Comparison of ENCODE assay signal across 14 cellular contexts in genomic region chr4:6425911-6426310, GRCh38. TPM values are rescaled to one million over a fixed set of nuclear protein-coding genes. Genes with fewer than 3 reads are reported as not detected.
A peak's percentile ranks its signal among the peaks of the same experiment; 100 is the strongest.
DNase-seq lines count a peak whose midpoint lies in the region; TF ChIP-seq lines count a peak whose summit lies in the region.
"Had no signal": no experiment of that assay in that cellular context is flagged by ENCODE, and none has a peak within 500 bp of the region (broad histone marks: within the 10 kb centered on the region; RNA-seq: fewer than 3 reads in every experiment).

No MANE protein-coding gene starts in this region.

- H2BK5ac ChIP-seq in mesenchymal stem cell (ENCODE audit: low read depth, low read length, poor library complexity, severe bottlenecking): no peak overlapping the region

- H3K36me3 ChIP-seq in mesenchymal stem cell (ENCODE audit: control insufficient read depth in 1 of 2, insufficient read depth in 2 of 2, low read depth in 1 of 2, low read length in 2 of 2): no peaks in the 10 kb centered on the region
- H3K36me3 ChIP-seq: HAP-1 had no signal

- no peaks in the 10 kb centered on the region for H3K79me1 ChIP-seq in mesenchymal stem cell (replicated peaks; ENCODE audit: low read length, poor library complexity, severe bottlenecking)

- peak overlapping the region; percentile 32 for H4K91ac ChIP-seq in mesenchymal stem cell (ENCODE audit: low read length)

- H2BK120ac ChIP-seq in mesenchymal stem cell (ENCODE audit: low read depth, low read length): no peak overlapping the region

- H3K18ac ChIP-seq in mesenchymal stem cell (ENCODE audit: low read depth in 1 of 2, low read length in 2 of 2): no peak overlapping the region

- 81% methylated on average over 11 of the region's 11 CpGs for WGBS in mesenchymal stem cell

- no peak overlapping the region for H2BK12ac ChIP-seq in mesenchymal stem cell (ENCODE audit: low read length in 2 of 2)

- H4K8ac ChIP-seq in mesenchymal stem cell (ENCODE audit: low read length): no peak overlapping the region

- no peak overlapping the region for H3K4me3 Mint-ChIP-seq in endothelial cell (ENCODE audit: unreplicated experiment)
- H3K4me3 Mint-ChIP-seq: CD4-positive, alpha-beta memory T cell; HFFc6 had no signal

- no peak overlapping the region for H3K4me3 ChIP-seq in dorsolateral prefrontal cortex
- H3K4me3 ChIP-seq in mesenchymal stem cell (ENCODE audit: insufficient read depth in 1 of 2, low read depth in 1 of 2, low read length in 2 of 2): peak overlapping the region in 1 of 2 experiments; percentile 8
- H3K4me3 ChIP-seq: HAP-1 had no signal

- H3K27ac ChIP-seq in caudate nucleus (ENCODE audit: low read depth, low read length) (peak overlapping the region; percentile 36), dorsolateral prefrontal cortex (peak overlapping the region in 32 of 59 donors; percentile 6 to 76 (median 39)), mesenchymal stem cell (ENCODE audit: low read length, poor library complexity, severe bottlenecking) (no peak overlapping the region)

- no peaks in the 10 kb centered on the region for H3K9me3 Mint-ChIP-seq in endothelial cell (ENCODE audit: unreplicated experiment)
- H3K9me3 Mint-ChIP-seq: HFFc6 had no signal

- no peak overlapping the region for H2AK5ac ChIP-seq in mesenchymal stem cell (ENCODE audit: low read length, severe bottlenecking)

- H3K4me2 ChIP-seq in mesenchymal stem cell (ENCODE audit: low read length, poor library complexity, severe bottlenecking): no peak overlapping the region

- peaks cover 11% of the 10 kb centered on the region for H3K27me3 Mint-ChIP-seq in endothelial cell (ENCODE audit: unreplicated experiment)

- no peak overlapping the region for H2BK15ac ChIP-seq in mesenchymal stem cell (ENCODE audit: low read depth, poor library complexity, severe bottlenecking)

- TF ChIP-seq CTCF in dorsolateral prefrontal cortex (IDR thresholded peaks at IDR 0.05 in 54 of 56, conservative IDR thresholded peaks at IDR 0.05 in 2 of 56; ENCODE audit: low read depth in 1 of 56, partially characterized antibody in 56 of 56) (no peak), endothelial cell (IDR thresholded peaks at IDR 0.05; ENCODE audit: unreplicated experiment) (no peak)

- H3K4ac ChIP-seq in mesenchymal stem cell (ENCODE audit: low read depth in 1 of 2, low read length in 2 of 2): no peak overlapping the region

- no peaks in the 10 kb centered on the region for H3K9me3 ChIP-seq in mesenchymal stem cell (ENCODE audit: control insufficient read depth, low read length)
- H3K9me3 ChIP-seq: HAP-1 had no signal

- H3K27me3 ChIP-seq in dorsolateral prefrontal cortex (no peaks in the 10 kb centered on the region), mesenchymal stem cell (ENCODE audit: control insufficient read depth in 1 of 2, insufficient read depth in 1 of 2, low read length in 2 of 2) (peaks cover 4 to 57% of the 10 kb centered on the region in 2 experiments)

- H3K4me1 Mint-ChIP-seq in endothelial cell (ENCODE audit: unreplicated experiment): no peaks in the 10 kb centered on the region
- H3K4me1 Mint-ChIP-seq: CD4-positive, alpha-beta memory T cell had no signal

- H3K4me1 ChIP-seq in mesenchymal stem cell (ENCODE audit: control insufficient read depth, insufficient read depth, low read depth, low read length): no peaks in the 10 kb centered on the region
- H3K4me1 ChIP-seq: HAP-1 had no signal

- intact Hi-C loops in dorsolateral prefrontal cortex (cut with DNase I): no loop called here

- H3K14ac ChIP-seq in mesenchymal stem cell (ENCODE audit: low read length in 2 of 2): no peak overlapping the region

- no peak overlapping the region for H3K9ac ChIP-seq in mesenchymal stem cell (ENCODE audit: low read length)

- H3K36me3 Mint-ChIP-seq in endothelial cell (ENCODE audit: low read depth, unreplicated experiment): peaks cover 4% of the 10 kb centered on the region
- H3K36me3 Mint-ChIP-seq: CD4-positive, alpha-beta memory T cell had no signal

- no peak overlapping the region for H3K23ac ChIP-seq in mesenchymal stem cell (ENCODE audit: low read length in 2 of 2)

- no peak overlapping the region for H3K27ac Mint-ChIP-seq in endothelial cell (ENCODE audit: unreplicated experiment)
- H3K27ac Mint-ChIP-seq: HFFc6 had no signal

- DNase-seq in caudate nucleus (lab: John Stamatoyannopoulos, UW) (no peak), dorsolateral prefrontal cortex (peak in 1 of 10 donors; percentile 44), mesenchymal stem cell (no peak), endothelial cell (ENCODE audit: low spot score) (no peak), DMS79 treated with DMSO at 0.1 percent for 48 hours (lab: John Stamatoyannopoulos, UW) (no peak)
- DNase-seq in stimulated activated CD4-positive, alpha-beta T cell treated with anti-CD3 and anti-CD28 coated beads, Interleukin-15, amount 100 ng/mL, for 24 hours: no peak
- DNase-seq: Calu3; CD4-positive, alpha-beta memory T cell; COR-L47; DND-41; GOT3; HFFc6 had no signal

- H2AFZ ChIP-seq in mesenchymal stem cell (ENCODE audit: low read depth, low read length): no peak overlapping the region

RNA-seq across cellular contexts. Expression of gene PPP2R2C, which starts 46.5 kb away (rescaled TPM):
- total RNA-seq in dorsolateral prefrontal cortex: 100 to 1,000 TPM; 133 to 356 (median 270) TPM
- not detected for polyA plus RNA-seq in mesenchymal stem cell (2013, experiment 1 of 2)
- not detected for polyA plus RNA-seq in mesenchymal stem cell (2013, experiment 2 of 2)
- 1.7 TPM for total RNA-seq in endothelial cell (ENCODE audit: unreplicated experiment)
- total RNA-seq: A673; CD4-positive, alpha-beta memory T cell had no signal
- polyA plus RNA-seq: CD4-positive, alpha-beta memory T cell had no signal

Comparison
In these comparisons a context has a peak if more than half of its experiments do, and no peak if none do; other contexts are left out.
1. RNA of gene PPP2R2C, which starts 46.5 kb away (total RNA-seq): 133 to 356 TPM in dorsolateral prefrontal cortex; 1.7 TPM in endothelial cell (single experiment); every median in the first group is over 10 times any median in the second.